Comparison of ENCODE assay signal across 15 cellular contexts in the genomic region with DNA sequence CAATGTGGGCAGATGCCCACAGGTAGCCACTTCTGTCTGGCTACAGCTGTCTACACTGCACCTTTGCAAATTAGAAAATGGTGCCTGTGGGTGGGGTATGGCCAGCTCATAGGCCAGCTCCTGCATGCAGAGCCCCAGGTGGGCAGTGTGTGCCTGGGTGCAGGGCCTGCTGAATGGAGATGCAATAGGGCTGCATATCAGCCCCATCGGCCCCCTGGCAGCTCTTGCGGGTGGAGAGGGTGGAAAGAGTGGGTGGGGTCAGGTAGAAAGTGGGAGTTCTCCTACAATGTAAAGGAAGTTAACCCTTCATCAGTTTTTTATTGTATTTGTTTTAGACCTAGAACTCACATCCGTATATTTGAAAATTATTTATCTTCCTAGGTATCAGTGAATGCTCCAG. TPM values are rescaled to one million over a fixed set of nuclear protein-coding genes. Genes with fewer than 3 reads are reported as not detected.
DNase-seq lines count a peak whose midpoint lies in the region; TF ChIP-seq lines count a peak whose summit lies in the region.
"Had no signal": no experiment of that assay in that cellular context is flagged by ENCODE, and none has a peak within 500 bp of the region (broad histone marks: within the 10 kb centered on the region; RNA-seq: fewer than 3 reads in every experiment).

No MANE protein-coding gene starts in this region.

- peak overlapping the region in 10 of 11 experiments; percentile 38 to 89 (median 70); a peak in 18 of 22 replicates for H3K4me2 ChIP-seq in BLaER1 treated with 17β-estradiol and CSF1 and Interleukin-3, amounts not matched to agents 10 nM and 100 nM
- H3K4me2 ChIP-seq in KMS-11 (peak overlapping the region; percentile 97), mesendoderm (ENCODE audit: low read length) (no peak overlapping the region)

- no peak overlapping the region for H3K18ac ChIP-seq in mesendoderm (ENCODE audit: low read length)

- no peak overlapping the region for H3K4ac ChIP-seq in mesendoderm (ENCODE audit: low read depth, low read length)

- H3K27me3 ChIP-seq in BLaER1 treated with 17β-estradiol and CSF1 and Interleukin-3, amounts not matched to agents 10 nM and 100 nM, result peaks cover 0 to 3% (median 0%) of the 10 kb centered on the region in 11 experiments; a peak in 2 of 22 replicates
- H3K27me3 ChIP-seq in KMS-11 (ENCODE audit: insufficient read depth, low read depth), result no peaks in the 10 kb centered on the region
- no peaks in the 10 kb centered on the region for H3K27me3 ChIP-seq in mesendoderm (ENCODE audit: insufficient read depth, low read length, poor library complexity)
- no peaks in the 10 kb centered on the region for H3K27me3 ChIP-seq in prostate gland (replicated peaks; ENCODE audit: insufficient read depth)

- peak overlapping the region; percentile 55; the same call in 1 of the 2 replicates for H2AFZ ChIP-seq in KMS-11 (ENCODE audit: low read depth)
- H2AFZ ChIP-seq: GM23248 had no signal

- peaks cover 10 to 70% (median 42%) of the 10 kb centered on the region in 10 experiments; a peak in 18 of 20 replicates for H3K4me1 ChIP-seq in BLaER1 treated with 17β-estradiol and CSF1 and Interleukin-3, amounts not matched to agents 10 nM and 100 nM
- H3K4me1 ChIP-seq in KMS-11 (ENCODE audit: low read depth, poor library complexity, severe bottlenecking) (peaks cover 45% of the 10 kb centered on the region), mesendoderm (ENCODE audit: control insufficient read depth, low read depth, low read length) (no peaks in the 10 kb centered on the region), prostate gland (replicated peaks) (no peaks in the 10 kb centered on the region)

- TF ChIP-seq CTCF in KMS-11 (conservative IDR thresholded peaks at IDR 0.05; ENCODE audit: low read depth, low read length) (no peak), prostate gland (IDR thresholded peaks at IDR 0.05) (no peak)

- no peaks in the 10 kb centered on the region for H3K79me1 ChIP-seq in mesendoderm (ENCODE audit: low read length)

- peaks cover 8 to 23% (median 15%) of the 10 kb centered on the region in 11 experiments for H3K9me3 ChIP-seq in BLaER1 treated with 17β-estradiol and CSF1 and Interleukin-3, amounts not matched to agents 10 nM and 100 nM (replicated peaks in 1 of 11)
- H3K9me3 ChIP-seq in prostate gland, result no peaks in the 10 kb centered on the region

- H3K36me3 ChIP-seq in BLaER1 treated with 17β-estradiol and CSF1 and Interleukin-3, amounts not matched to agents 10 nM and 100 nM, result no peaks in the 10 kb centered on the region
- H3K36me3 ChIP-seq in KMS-11 (ENCODE audit: insufficient read depth) (no peaks in the 10 kb centered on the region), mesendoderm (ENCODE audit: control insufficient read depth, insufficient read depth, low read length) (no peaks in the 10 kb centered on the region), prostate gland (no peaks in the 10 kb centered on the region)

- no peak overlapping the region for H4K8ac ChIP-seq in mesendoderm (ENCODE audit: low read depth, low read length)

- no peak overlapping the region for H2BK5ac ChIP-seq in mesendoderm (ENCODE audit: low read length)

- H3K27ac ChIP-seq in BLaER1 treated with 17β-estradiol and CSF1 and Interleukin-3, amounts not matched to agents 10 nM and 100 nM, result no peak overlapping the region
- peak overlapping the region; percentile 85 for H3K27ac ChIP-seq in KMS-11
- no peak overlapping the region for H3K27ac ChIP-seq in mesendoderm (ENCODE audit: low read depth, low read length)
- no peak overlapping the region for H3K27ac ChIP-seq in prostate gland
- H3K27ac ChIP-seq: GM23248 had no signal

- H3K56ac ChIP-seq in mesendoderm (ENCODE audit: low read length), result no peak overlapping the region

- H2BK15ac ChIP-seq in mesendoderm (replicated peaks; ENCODE audit: low read depth), result no peak overlapping the region

- TF ChIP-seq POLR2A in prostate gland (IDR thresholded peaks at IDR 0.05), result no peak

- no CpG with 5 or more reads among the region's 3 CpGs for WGBS in mesendoderm (ENCODE audit: extremely low coverage, insufficient coverage, low lambda C conversion rate)
- WGBS in prostate gland, result 83% methylated on average over 3 of the region's 3 CpGs

- DNase-seq in islet precursor cell (peak; percentile 41), CD1c-positive myeloid dendritic cell (ENCODE audit: extremely low spot score) (no peak), mesendoderm (no peak), prostate gland (ENCODE audit: low spot score) (no peak)
- DNase-seq: Calu3; CD4-positive, alpha-beta memory T cell; COR-L47; DMS53; DND-41; GM23248; H7; HFFc6 had no signal

- intact Hi-C loops in prostate gland (cut with DNase I), result no loop called here

- no peak overlapping the region for H4K5ac ChIP-seq in mesendoderm (ENCODE audit: low read length)

- H2AK5ac ChIP-seq in mesendoderm (ENCODE audit: low read length), result no peak overlapping the region

- H3K9ac ChIP-seq in BLaER1 treated with 17β-estradiol and CSF1 and Interleukin-3, amounts not matched to agents 10 nM and 100 nM, result no peak overlapping the region
- H3K9ac ChIP-seq in KMS-11, result no peak overlapping the region; the same call in 1 of the 2 replicates
- H3K9ac ChIP-seq in mesendoderm (ENCODE audit: low read length), result no peak overlapping the region
- H3K9ac ChIP-seq: GM23248 had no signal

- H3K4me3 ChIP-seq in BLaER1 treated with 17β-estradiol and CSF1 and Interleukin-3, amounts not matched to agents 10 nM and 100 nM, result no peak overlapping the region
- H3K4me3 ChIP-seq in KMS-11 (IDR thresholded peaks at IDR 0.05; ENCODE audit: insufficient read depth, low read depth, low read length), result no peak overlapping the region
- no peak overlapping the region for H3K4me3 ChIP-seq in mesendoderm (ENCODE audit: low read length)
- H3K4me3 ChIP-seq in prostate gland, result no peak overlapping the region
- H3K4me3 ChIP-seq: GM23248 had no signal

- no peak overlapping the region for H3K23ac ChIP-seq in mesendoderm (ENCODE audit: low read length)

- H4K20me1 ChIP-seq in BLaER1 treated with 17β-estradiol and CSF1 and Interleukin-3, amounts not matched to agents 10 nM and 100 nM, result no peaks in the 10 kb centered on the region
- H4K20me1 ChIP-seq in KMS-11 (ENCODE audit: insufficient read depth), result no peaks in the 10 kb centered on the region

- H2BK120ac ChIP-seq in mesendoderm (ENCODE audit: low read depth, low read length), result no peak overlapping the region

- H3K79me2 ChIP-seq in KMS-11 (ENCODE audit: insufficient read depth, low read depth), result no peaks in the 10 kb centered on the region
- no peaks in the 10 kb centered on the region for H3K79me2 ChIP-seq in mesendoderm (ENCODE audit: control insufficient read depth, insufficient read depth, low read length)

RNA-seq across cellular contexts. Expression of a gene that starts 37.1 kb away (rescaled TPM):
- polyA plus RNA-seq in mesendoderm (2013, experiment 1 of 2), result 0.11 TPM
- 0.04 TPM for polyA plus RNA-seq in mesendoderm (2013, experiment 2 of 2)
- 1 to 10 TPM; 3.0 to 4.0 TPM for total RNA-seq in prostate gland
- polyA plus RNA-seq: CD14-positive monocyte had no signal
